In the genomic region with DNA sequence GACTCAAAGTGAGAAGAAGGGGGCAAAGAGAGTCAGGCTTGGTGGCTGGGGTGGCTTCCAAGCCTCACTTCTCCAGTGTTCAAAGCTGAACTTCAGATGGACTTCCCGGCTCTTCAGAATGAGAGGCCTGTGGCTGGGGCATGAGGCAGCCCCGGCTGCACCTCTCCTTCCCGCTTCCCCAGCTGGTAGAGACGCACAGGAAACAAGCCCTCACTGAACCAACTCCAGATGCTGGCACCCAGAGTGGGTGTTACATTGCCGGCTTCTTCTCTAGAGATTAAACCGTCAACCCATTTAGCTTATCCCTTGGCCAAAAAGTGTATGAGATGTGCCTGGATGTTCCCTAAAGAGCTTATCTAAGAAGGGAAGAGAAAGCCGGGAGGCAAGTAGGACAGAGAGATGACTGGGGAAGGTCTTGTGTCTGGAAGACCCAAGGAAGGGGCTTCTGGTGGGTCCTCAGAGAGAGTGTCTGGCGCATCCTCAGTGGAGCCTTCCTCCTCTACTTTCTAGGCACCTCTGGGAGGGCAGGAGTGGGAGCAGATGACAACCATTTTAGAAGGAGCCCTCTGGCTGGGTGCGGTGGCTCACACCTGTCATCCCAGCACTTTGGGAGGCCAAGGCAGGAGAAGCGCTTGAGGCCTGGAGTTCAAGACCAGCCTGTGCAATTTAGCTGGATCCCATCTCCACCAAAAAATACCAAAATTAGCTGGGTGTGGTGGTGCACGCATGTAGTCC, we compare ENCODE assay signal across 1 cellular context.
TF ChIP-seq lines count a peak whose summit lies in the region.

No MANE protein-coding gene starts in this region.

TF ChIP-seq in K562, 482 proteins besides CTCF, POLR2A, EP300 and RAD21:
- TF ChIP-seq ZBTB7A (IDR thresholded peaks at IDR 0.05; ENCODE audit: borderline replicate concordance, control insufficient read depth, low read depth, low read length) (0 out of 2 replicates have a peak, but pooled peaks have one; percentile 2), ZC3H8 (IDR thresholded peaks at IDR 0.05) (no peak), SNRNP70 (optimal IDR thresholded peaks at IDR 0.05; ENCODE audit: low read depth, low read length) (no peak), POLR2AphosphoS5 (IDR thresholded peaks at IDR 0.05; ENCODE audit: control insufficient read depth, insufficient read depth, low read depth, low read length) (peak; percentile 26; the same call in 1 of the 2 replicates), ETS2 (tag; IDR thresholded peaks at IDR 0.05; ENCODE audit: borderline replicate concordance, poor library complexity, severe bottlenecking) (no peak), ARID1B (IDR thresholded peaks at IDR 0.05) (no peak), TCF3 (CRISPR knock-in tag; IDR thresholded peaks at IDR 0.05) (0 out of 2 replicates have a peak, but pooled peaks have one; percentile 5)
- TF ChIP-seq, protein P1, sequence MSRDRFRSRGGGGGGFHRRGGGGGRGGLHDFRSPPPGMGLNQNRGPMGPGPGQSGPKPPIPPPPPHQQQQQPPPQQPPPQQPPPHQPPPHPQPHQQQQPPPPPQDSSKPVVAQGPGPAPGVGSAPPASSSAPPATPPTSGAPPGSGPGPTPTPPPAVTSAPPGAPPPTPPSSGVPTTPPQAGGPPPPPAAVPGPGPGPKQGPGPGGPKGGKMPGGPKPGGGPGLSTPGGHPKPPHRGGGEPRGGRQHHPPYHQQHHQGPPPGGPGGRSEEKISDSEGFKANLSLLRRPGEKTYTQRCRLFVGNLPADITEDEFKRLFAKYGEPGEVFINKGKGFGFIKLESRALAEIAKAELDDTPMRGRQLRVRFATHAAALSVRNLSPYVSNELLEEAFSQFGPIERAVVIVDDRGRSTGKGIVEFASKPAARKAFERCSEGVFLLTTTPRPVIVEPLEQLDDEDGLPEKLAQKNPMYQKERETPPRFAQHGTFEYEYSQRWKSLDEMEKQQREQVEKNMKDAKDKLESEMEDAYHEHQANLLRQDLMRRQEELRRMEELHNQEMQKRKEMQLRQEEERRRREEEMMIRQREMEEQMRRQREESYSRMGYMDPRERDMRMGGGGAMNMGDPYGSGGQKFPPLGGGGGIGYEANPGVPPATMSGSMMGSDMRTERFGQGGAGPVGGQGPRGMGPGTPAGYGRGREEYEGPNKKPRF (IDR thresholded peaks at IDR 0.05; ENCODE audit: low read depth, low read length), result no peak
- TF ChIP-seq, protein P2, sequence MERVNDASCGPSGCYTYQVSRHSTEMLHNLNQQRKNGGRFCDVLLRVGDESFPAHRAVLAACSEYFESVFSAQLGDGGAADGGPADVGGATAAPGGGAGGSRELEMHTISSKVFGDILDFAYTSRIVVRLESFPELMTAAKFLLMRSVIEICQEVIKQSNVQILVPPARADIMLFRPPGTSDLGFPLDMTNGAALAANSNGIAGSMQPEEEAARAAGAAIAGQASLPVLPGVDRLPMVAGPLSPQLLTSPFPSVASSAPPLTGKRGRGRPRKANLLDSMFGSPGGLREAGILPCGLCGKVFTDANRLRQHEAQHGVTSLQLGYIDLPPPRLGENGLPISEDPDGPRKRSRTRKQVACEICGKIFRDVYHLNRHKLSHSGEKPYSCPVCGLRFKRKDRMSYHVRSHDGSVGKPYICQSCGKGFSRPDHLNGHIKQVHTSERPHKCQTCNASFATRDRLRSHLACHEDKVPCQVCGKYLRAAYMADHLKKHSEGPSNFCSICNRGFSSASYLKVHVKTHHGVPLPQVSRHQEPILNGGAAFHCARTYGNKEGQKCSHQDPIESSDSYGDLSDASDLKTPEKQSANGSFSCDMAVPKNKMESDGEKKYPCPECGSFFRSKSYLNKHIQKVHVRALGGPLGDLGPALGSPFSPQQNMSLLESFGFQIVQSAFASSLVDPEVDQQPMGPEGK (CRISPR knock-in tag; IDR thresholded peaks at IDR 0.05; ENCODE audit: borderline replicate concordance), result no peak
- TF ChIP-seq, protein P3, sequence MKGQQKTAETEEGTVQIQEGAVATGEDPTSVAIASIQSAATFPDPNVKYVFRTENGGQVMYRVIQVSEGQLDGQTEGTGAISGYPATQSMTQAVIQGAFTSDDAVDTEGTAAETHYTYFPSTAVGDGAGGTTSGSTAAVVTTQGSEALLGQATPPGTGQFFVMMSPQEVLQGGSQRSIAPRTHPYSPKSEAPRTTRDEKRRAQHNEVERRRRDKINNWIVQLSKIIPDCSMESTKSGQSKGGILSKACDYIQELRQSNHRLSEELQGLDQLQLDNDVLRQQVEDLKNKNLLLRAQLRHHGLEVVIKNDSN (CRISPR knock-in tag; IDR thresholded peaks at IDR 0.05), result 0 out of 2 replicates have a peak, but pooled peaks have one; percentile 7
- TF ChIP-seq, protein P4, sequence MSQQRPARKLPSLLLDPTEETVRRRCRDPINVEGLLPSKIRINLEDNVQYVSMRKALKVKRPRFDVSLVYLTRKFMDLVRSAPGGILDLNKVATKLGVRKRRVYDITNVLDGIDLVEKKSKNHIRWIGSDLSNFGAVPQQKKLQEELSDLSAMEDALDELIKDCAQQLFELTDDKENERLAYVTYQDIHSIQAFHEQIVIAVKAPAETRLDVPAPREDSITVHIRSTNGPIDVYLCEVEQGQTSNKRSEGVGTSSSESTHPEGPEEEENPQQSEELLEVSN (IDR thresholded peaks at IDR 0.05; ENCODE audit: borderline replicate concordance in 1 of 2, extremely low read depth in 1 of 2, insufficient read depth in 1 of 2, insufficient read length in 1 of 2, low read depth in 1 of 2, low read length in 1 of 2, poor library complexity in 1 of 2, severe bottlenecking in 1 of 2), result peak in 1 of 2 experiments; percentile 64
